1 cellular context compared by ENCODE assay signal in the genomic region with DNA sequence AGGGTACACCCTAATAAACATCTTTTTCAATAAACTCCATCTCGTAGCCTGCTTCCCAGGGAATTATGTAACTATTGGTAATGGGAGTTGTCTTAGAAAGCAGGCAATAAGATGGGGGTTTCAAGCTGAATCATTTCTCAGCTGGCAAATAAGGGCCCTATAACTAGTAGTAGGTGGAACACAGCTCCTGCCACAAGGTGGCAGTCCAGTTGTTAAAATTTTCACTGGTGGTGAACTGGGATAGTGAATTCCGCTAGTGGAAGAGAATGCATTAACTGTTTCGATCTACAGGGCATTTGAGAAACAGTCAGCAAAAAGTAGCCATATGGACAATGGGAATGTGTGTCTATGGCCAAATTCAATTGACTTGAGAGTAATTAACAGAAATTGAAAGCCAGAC.
TF ChIP-seq lines count a peak whose summit lies in the region.

No MANE protein-coding gene starts in this region.

TF ChIP-seq in WTC11, 78 proteins besides CTCF, POLR2A, EP300 and RAD21 (continued from another document):
- TF ChIP-seq STAT6 (CRISPR knock-in tag; conservative IDR thresholded peaks at IDR 0.05; ENCODE audit: low read depth) (no peak), MXD4 (CRISPR knock-in tag; IDR thresholded peaks at IDR 0.05; ENCODE audit: borderline replicate concordance) (no peak), ZNF317 (CRISPR knock-in tag; IDR thresholded peaks at IDR 0.05; ENCODE audit: borderline replicate concordance, low read depth) (no peak), ZNF138 (CRISPR knock-in tag; conservative IDR thresholded peaks at IDR 0.05) (no peak), JUN (CRISPR knock-in tag; IDR thresholded peaks at IDR 0.05) (no peak), SMAD4 (CRISPR knock-in tag; IDR thresholded peaks at IDR 0.05) (no peak), ZNF423 (CRISPR knock-in tag; IDR thresholded peaks at IDR 0.05) (no peak), ZNF416 (CRISPR knock-in tag; IDR thresholded peaks at IDR 0.05) (no peak), ARID4B (CRISPR knock-in tag; IDR thresholded peaks at IDR 0.05; ENCODE audit: borderline replicate concordance) (no peak), ETV6 (CRISPR knock-in tag; IDR thresholded peaks at IDR 0.05) (no peak), MYBL2 (CRISPR knock-in tag; IDR thresholded peaks at IDR 0.05) (no peak), MLX (CRISPR knock-in tag; IDR thresholded peaks at IDR 0.05) (no peak), TEAD4 (CRISPR knock-in tag; IDR thresholded peaks at IDR 0.05) (no peak)
- TF ChIP-seq, protein P1, sequence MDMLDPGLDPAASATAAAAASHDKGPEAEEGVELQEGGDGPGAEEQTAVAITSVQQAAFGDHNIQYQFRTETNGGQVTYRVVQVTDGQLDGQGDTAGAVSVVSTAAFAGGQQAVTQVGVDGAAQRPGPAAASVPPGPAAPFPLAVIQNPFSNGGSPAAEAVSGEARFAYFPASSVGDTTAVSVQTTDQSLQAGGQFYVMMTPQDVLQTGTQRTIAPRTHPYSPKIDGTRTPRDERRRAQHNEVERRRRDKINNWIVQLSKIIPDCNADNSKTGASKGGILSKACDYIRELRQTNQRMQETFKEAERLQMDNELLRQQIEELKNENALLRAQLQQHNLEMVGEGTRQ (CRISPR knock-in tag; IDR thresholded peaks at IDR 0.05): no peak
TF ChIP-seq in WTC11: peak in this region for 0.
